In genomic region chr19:35040826-35041547, GRCh38 we compare ENCODE assay signal across 8 cellular contexts. TPM values are rescaled to one million over a fixed set of nuclear protein-coding genes. Genes with fewer than 3 reads are reported as not detected.
DNase-seq lines count a peak whose midpoint lies in the region; ATAC-seq and TF ChIP-seq lines count a peak whose summit lies in the region.

No MANE protein-coding gene starts in this region.

- peak in 12 of 14 donors; percentile 18 to 87 (median 66) for DNase-seq in C1 segment of cervical spinal cord (lab: John Stamatoyannopoulos, UW)
- DNase-seq in SW480 (ENCODE audit: low spot score): peak; percentile 43
- DNase-seq in myocyte (ENCODE audit: low read depth): peak; percentile 21
- peak; percentile 74 for DNase-seq in type B pancreatic cell (ENCODE audit: extremely low spot score, unreplicated experiment)
- no peak for DNase-seq in NOMO-1 treated with DMSO at 0.1 percent for 48 hours (lab: John Stamatoyannopoulos, UW; ENCODE audit: unreplicated experiment)

- ATAC-seq in esophagus mucosa (peak; percentile 34), HG02610 (IDR thresholded peaks at IDR 0.05; ENCODE audit: unreplicated experiment) (no peak), HG03354 (IDR thresholded peaks at IDR 0.05; ENCODE audit: poor library complexity, severe bottlenecking, unreplicated experiment) (no peak)

- no peaks in the 10 kb centered on the region for H3K36me3 Mint-ChIP-seq in type B pancreatic cell

- peak overlapping the region; percentile 41 for H3K27ac Mint-ChIP-seq in type B pancreatic cell

- H3K4me1 Mint-ChIP-seq in type B pancreatic cell (ENCODE audit: unreplicated experiment): peaks cover 20% of the 10 kb centered on the region

- no peaks in the 10 kb centered on the region for H3K27me3 Mint-ChIP-seq in type B pancreatic cell

- TF ChIP-seq CTCF in type B pancreatic cell (conservative IDR thresholded peaks at IDR 0.05): no peak

- H3K9me3 Mint-ChIP-seq in type B pancreatic cell: no peaks in the 10 kb centered on the region

- H3K4me3 Mint-ChIP-seq in type B pancreatic cell: peak overlapping the region; percentile 70

RNA-seq across cellular contexts. Expression of gene HPN, which starts 0.5 kb away (rescaled TPM):
- total RNA-seq in esophagus mucosa (not detected), myocyte (not detected in 2 replicates), type B pancreatic cell (ENCODE audit: low replicate concordance) (15.1 and 17.1 TPM in 2 replicates)
- polyA plus RNA-seq in myocyte (2012): not detected

RNA-seq across cellular contexts. Expression of gene SCN1B, which starts 10.7 kb away (rescaled TPM):
- total RNA-seq in esophagus mucosa (0.88 TPM), myocyte (21.8 and 28.4 TPM in 2 replicates), type B pancreatic cell (ENCODE audit: low replicate concordance) (0.88 and 1.1 TPM in 2 replicates)
- polyA plus RNA-seq in myocyte (2012): 5.1 TPM

RNA-seq across cellular contexts. Expression of gene GRAMD1A, which starts 40.9 kb away (rescaled TPM):
- total RNA-seq in esophagus mucosa (11.8 TPM), myocyte (19.5 and 23.9 TPM in 2 replicates), type B pancreatic cell (ENCODE audit: low replicate concordance) (35.2 and 79.6 TPM in 2 replicates)
- 40.5 TPM for polyA plus RNA-seq in myocyte (2012)

Comparison
In these comparisons a context has a peak if more than half of its experiments do, and no peak if none do; other contexts are left out.
1. RNA of gene HPN, which starts 0.5 kb away (total RNA-seq): 15.1 to 17.1 TPM in type B pancreatic cell; not detected in esophagus mucosa (single experiment) and not detected in myocyte; every median in the first group is over 10 times any median in the second.
2. RNA of gene SCN1B, which starts 10.7 kb away (total RNA-seq): 21.8 to 28.4 TPM in myocyte; 0.88 to 1.1 TPM in type B pancreatic cell and 0.88 TPM in esophagus mucosa (single experiment); every median in the first group is over 10 times any median in the second.